Comparison of ENCODE assay signal across 1 cellular context in genomic region chr1:10941891-10942541, GRCh38.
TF ChIP-seq lines count a peak whose summit lies in the region.

No MANE protein-coding gene starts in this region.

TF ChIP-seq in K562, 482 proteins besides CTCF, POLR2A, EP300 and RAD21 (continued from another document):
- TF ChIP-seq ETS1 (conservative IDR thresholded peaks at IDR 0.05; ENCODE audit: control insufficient read depth, low read depth, low read length) (0 out of 2 replicates have a peak, but pooled peaks have one; percentile 29), ZBTB7A (IDR thresholded peaks at IDR 0.05; ENCODE audit: borderline replicate concordance, control insufficient read depth, low read depth, low read length) (peak; percentile 96), ZNF717 (CRISPR knock-in tag; IDR thresholded peaks at IDR 0.05) (no peak), NFIC (IDR thresholded peaks at IDR 0.05) (peak; percentile 66), CBX2 (IDR thresholded peaks at IDR 0.05; ENCODE audit: insufficient read depth, low read length, poor library complexity, severe bottlenecking) (no peak), RB1 (IDR thresholded peaks at IDR 0.05; ENCODE audit: low read depth) (peak; percentile 64; the same call in 1 of the 2 replicates), SRSF7 (optimal IDR thresholded peaks at IDR 0.05; ENCODE audit: low read depth, low read length) (no peak), TFAP4 (CRISPR knock-in tag; IDR thresholded peaks at IDR 0.05; ENCODE audit: borderline replicate concordance) (peak; percentile 76; the same call in 1 of the 2 replicates), RBM17 (IDR thresholded peaks at IDR 0.05; ENCODE audit: borderline replicate concordance, low read depth, low read length) (no peak), SRSF9 (IDR thresholded peaks at IDR 0.05; ENCODE audit: borderline replicate concordance, low read depth, low read length) (no peak), HNRNPH1 (optimal IDR thresholded peaks at IDR 0.05; ENCODE audit: low read depth, low read length) (no peak), SMC3 (conservative IDR thresholded peaks at IDR 0.05; ENCODE audit: insufficient read depth, low read depth, low read length) (peak; percentile 54), ARHGAP35 (IDR thresholded peaks at IDR 0.05; ENCODE audit: partially characterized antibody) (no peak), TAF7 (tag; IDR thresholded peaks at IDR 0.05) (no peak), MTA1 (IDR thresholded peaks at IDR 0.05; ENCODE audit: borderline replicate concordance) (no peak), MTA3 (IDR thresholded peaks at IDR 0.05; ENCODE audit: borderline replicate concordance) (peak; percentile 29; the same call in 1 of the 2 replicates), MCM3 (IDR thresholded peaks at IDR 0.05) (no peak)
